9 cellular contexts compared by ENCODE assay signal in the genomic region with DNA sequence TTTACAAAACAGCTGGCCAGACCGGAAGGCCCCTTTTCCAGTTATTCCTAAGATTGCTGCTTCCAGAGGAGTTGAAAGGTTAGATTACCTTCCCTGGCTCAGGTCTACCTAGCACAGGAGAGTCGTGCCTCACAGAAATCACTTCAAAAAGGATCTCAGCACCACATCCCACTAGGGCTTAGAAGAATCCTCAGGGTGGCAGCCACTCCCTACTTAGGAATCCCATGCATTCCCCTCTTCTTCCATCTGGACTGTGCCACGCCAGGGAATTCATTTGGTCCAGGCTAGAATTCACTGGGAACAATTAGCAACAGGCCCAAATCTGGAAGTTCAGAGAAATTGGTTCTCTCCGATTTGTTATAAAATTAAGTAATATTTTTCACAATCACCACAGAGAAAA.
DNase-seq lines count a peak whose midpoint lies in the region; FAIRE-seq and TF ChIP-seq lines count a peak whose summit lies in the region.
"Had no signal": no experiment of that assay in that cellular context is flagged by ENCODE, and none has a peak within 500 bp of the region (broad histone marks: within the 10 kb centered on the region; RNA-seq: fewer than 3 reads in every experiment).

No MANE protein-coding gene starts in this region.

- no peak for TF ChIP-seq EP300 in tibial nerve (IDR thresholded peaks at IDR 0.05)

- H3K4me3 ChIP-seq in adipocyte (ENCODE audit: low read length) (no peak overlapping the region), kidney (ENCODE audit: low read length in 2 of 2) (peak overlapping the region in 1 of 2 donors; percentile 71), tibial nerve (no peak overlapping the region)

- H3K9me3 Mint-ChIP-seq in T-helper 2 cell treated with Interferon-gamma antibody and Interleukin-4, amounts not matched to agents 5 μg/mL and 100 μg/mL, for 36 hours: no peaks in the 10 kb centered on the region

- no peaks in the 10 kb centered on the region for H3K27me3 ChIP-seq in adipocyte (replicated peaks; ENCODE audit: control insufficient read depth, insufficient read depth, low read length)
- no peaks in the 10 kb centered on the region for H3K27me3 ChIP-seq in tibial nerve

- no peak for DNase-seq in T-helper 2 cell treated with Interferon-gamma antibody and Interleukin-4, amounts not matched to agents 5 μg/mL and 100 μg/mL, for 36 hours (ENCODE audit: low spot score)
- DNase-seq in T-helper 2 cell: no peak
- DNase-seq in adipocyte (ENCODE audit: low read depth): peak; percentile 58
- DNase-seq in kidney: no peak
- no peak for DNase-seq in tibial nerve (ENCODE audit: low spot score in 2 of 2)
- DNase-seq in substantia nigra (lab: John Stamatoyannopoulos, UW): no peak
- DNase-seq in midbrain (lab: John Stamatoyannopoulos, UW): no peak
- DNase-seq in erythroblast (lab: John Stamatoyannopoulos, UW): no peak
- DNase-seq: NCI-H2081 treated with DMSO at 0.1 percent for 48 hours had no signal

- peaks cover 17% of the 10 kb centered on the region for H3K4me1 Mint-ChIP-seq in T-helper 2 cell treated with Interferon-gamma antibody and Interleukin-4, amounts not matched to agents 5 μg/mL and 100 μg/mL, for 36 hours (ENCODE audit: low read depth)

- no peak overlapping the region for H3K27ac Mint-ChIP-seq in T-helper 2 cell treated with Interferon-gamma antibody and Interleukin-4, amounts not matched to agents 5 μg/mL and 100 μg/mL, for 36 hours

- peaks cover 57% of the 10 kb centered on the region for H3K27me3 Mint-ChIP-seq in T-helper 2 cell treated with Interferon-gamma antibody and Interleukin-4, amounts not matched to agents 5 μg/mL and 100 μg/mL, for 36 hours (ENCODE audit: low read depth)

- WGBS in tibial nerve, 2 donors: 73% methylated on average over 4 of the region's 4 CpGs

- H3K36me3 ChIP-seq in adipocyte (ENCODE audit: control insufficient read depth, insufficient read depth, low read length, severe bottlenecking): no peaks in the 10 kb centered on the region
- H3K36me3 ChIP-seq in kidney (ENCODE audit: control insufficient read depth in 1 of 2, insufficient read depth in 2 of 2, low read length in 2 of 2): no peaks in the 10 kb centered on the region
- H3K36me3 ChIP-seq in tibial nerve: no peaks in the 10 kb centered on the region

- intact Hi-C loops in kidney (cut with DNase I): no loop called here

- no peak for TF ChIP-seq CTCF in kidney (IDR thresholded peaks at IDR 0.05; ENCODE audit: borderline replicate concordance, extremely low read depth, insufficient read depth)
- TF ChIP-seq CTCF in tibial nerve (IDR thresholded peaks at IDR 0.05): no peak

- H3K4me3 Mint-ChIP-seq in T-helper 2 cell treated with Interferon-gamma antibody and Interleukin-4, amounts not matched to agents 5 μg/mL and 100 μg/mL, for 36 hours: peak overlapping the region; percentile 42

- H3K9me3 ChIP-seq in adipocyte (ENCODE audit: control insufficient read depth, low read length): no peaks in the 10 kb centered on the region
- no peaks in the 10 kb centered on the region for H3K9me3 ChIP-seq in kidney (ENCODE audit: control insufficient read depth in 1 of 2, low read length in 2 of 2)
- no peaks in the 10 kb centered on the region for H3K9me3 ChIP-seq in tibial nerve

- H3K4me1 ChIP-seq in adipocyte (ENCODE audit: control insufficient read depth, insufficient read depth, low read length) (peaks cover 16% of the 10 kb centered on the region), kidney (ENCODE audit: control insufficient read depth in 1 of 2, insufficient read depth in 1 of 2, low read depth in 1 of 2, low read length in 2 of 2) (peaks cover 12 to 17% of the 10 kb centered on the region in 2 donors), tibial nerve (peaks cover 0 to 41% (median 10%) of the 10 kb centered on the region in 4 donors)

- peak overlapping the region; percentile 96 to 97 for H3K27ac ChIP-seq in kidney (ENCODE audit: low read depth in 2 of 2, low read length in 2 of 2)
- peak overlapping the region in 3 of 4 donors; percentile 80 to 94 (median 90) for H3K27ac ChIP-seq in tibial nerve
- H3K27ac ChIP-seq in substantia nigra (ENCODE audit: low read depth, low read length, poor library complexity, severe bottlenecking): no peak overlapping the region

- no peak overlapping the region for H3K9ac ChIP-seq in adipocyte (ENCODE audit: low read length)
- H3K9ac ChIP-seq in kidney (ENCODE audit: low read length in 2 of 2): peak overlapping the region in 1 of 2 donors; percentile 77

- TF ChIP-seq POLR2A in tibial nerve (IDR thresholded peaks at IDR 0.05) (no peak), erythroblast (IDR thresholded peaks at IDR 0.05; ENCODE audit: low read length) (no peak)

- no peaks in the 10 kb centered on the region for H3K36me3 Mint-ChIP-seq in T-helper 2 cell treated with Interferon-gamma antibody and Interleukin-4, amounts not matched to agents 5 μg/mL and 100 μg/mL, for 36 hours (ENCODE audit: low read depth)

- no peak for FAIRE-seq in kidney (lab: Jason Lieb, UNC)
